22 cellular contexts compared by ENCODE assay signal in the genomic region with DNA sequence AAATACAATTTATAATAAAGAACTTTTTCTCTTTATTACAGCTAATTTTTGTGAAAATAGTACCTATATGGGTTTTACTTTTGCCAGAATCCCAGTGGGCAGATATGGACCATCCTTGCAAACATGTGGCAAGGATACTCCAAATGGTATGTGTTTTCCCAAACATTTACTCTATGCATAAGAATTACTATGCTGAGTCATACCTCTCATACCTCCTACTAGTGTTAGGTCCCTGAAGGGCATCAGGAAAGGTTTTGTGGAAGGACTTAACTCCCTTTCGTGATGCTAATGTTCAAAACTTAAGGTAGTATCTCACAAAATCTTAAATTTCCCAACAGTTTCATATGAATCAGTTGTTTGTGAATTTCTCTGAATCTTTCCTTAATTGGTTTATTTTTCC. TPM values are rescaled to one million over a fixed set of nuclear protein-coding genes. Genes with fewer than 3 reads are reported as not detected.
A peak's percentile ranks its signal among the peaks of the same experiment; 100 is the strongest.
DNase-seq lines count a peak whose midpoint lies in the region; ATAC-seq and TF ChIP-seq lines count a peak whose summit lies in the region.
"Had no signal": no experiment of that assay in that cellular context is flagged by ENCODE, and none has a peak within 500 bp of the region (broad histone marks: within the 10 kb centered on the region; RNA-seq: fewer than 3 reads in every experiment).

No MANE protein-coding gene starts in this region.

- H3K18ac ChIP-seq in IMR-90 (ENCODE audit: low read depth, low read length) = no peak overlapping the region

- no peak overlapping the region for H4K8ac ChIP-seq in IMR-90 (ENCODE audit: low read depth in 2 of 2, low read length in 2 of 2)

- 87 to 97% methylated on average over 1 of the region's 1 CpG for WGBS in GM23248 (ENCODE audit: low coverage in 1 of 2, low lambda C conversion rate in 2 of 2, missing lambda C conversion rate in 2 of 2), 2 experiments
- WGBS in IMR-90 (ENCODE audit: extremely low coverage in 2 of 2, insufficient read length in 1 of 2), 2 experiments = no CpG with 5 or more reads among the region's 1 CpG

- H3F3A ChIP-seq in GM23248 (ENCODE audit: insufficient read depth) = no peaks in the 10 kb centered on the region

- H3K4me3 ChIP-seq in GM23248 (no peak overlapping the region), IMR-90 (ENCODE audit: insufficient read depth, low read depth, low read length) (no peak overlapping the region)

- H2BK120ac ChIP-seq in IMR-90 (ENCODE audit: low read depth, low read length) = no peak overlapping the region

- H3K4me2 ChIP-seq in GM23248 (ENCODE audit: unreplicated experiment) (no peak overlapping the region), IMR-90 (ENCODE audit: low read depth, low read length) (no peak overlapping the region)

- H2BK15ac ChIP-seq in IMR-90 (ENCODE audit: low read depth, low read length) = no peak overlapping the region

- H2AK9ac ChIP-seq in IMR-90 (replicated peaks; ENCODE audit: low read depth, low read length, poor library complexity) = no peak overlapping the region

- TF ChIP-seq RAD21 in IMR-90 (IDR thresholded peaks at IDR 0.05; ENCODE audit: low read length) = no peak

- no TSS peak for BruUV-seq in IMR-90 (replicated peaks; lab: Mats Ljungman, UMichigan)

- dilution Hi-C loops in IMR-90 (cut with HindIII; ENCODE audit: low sequenced_read_pairs, unreplicated experiment) = no loop called here

- no peak overlapping the region for H2BK20ac ChIP-seq in IMR-90 (ENCODE audit: low read depth, low read length)

- H3K79me1 ChIP-seq in IMR-90 (ENCODE audit: low read depth in 1 of 2, low read length in 2 of 2) = no peaks in the 10 kb centered on the region

- H2BK5ac ChIP-seq in IMR-90 (ENCODE audit: low read depth, low read length, poor library complexity, severe bottlenecking) = no peak overlapping the region

- no peak overlapping the region for H3K4ac ChIP-seq in IMR-90 (ENCODE audit: low read depth, low read length)

- CTCF ChIA-PET in IMR-90 (lab: Yijun Ruan, JAX) = no interaction called here

- no peaks in the 10 kb centered on the region for H3K9me2 ChIP-seq in GM23248 (ENCODE audit: insufficient read depth)

- H3K56ac ChIP-seq in IMR-90 (ENCODE audit: extremely low read depth, insufficient read depth, low read length) = no peak overlapping the region

- H4K20me1 ChIP-seq in GM23248 (ENCODE audit: insufficient read depth) (no peaks in the 10 kb centered on the region), IMR-90 (ENCODE audit: insufficient read depth, low read length) (no peaks in the 10 kb centered on the region)

- POLR2A ChIA-PET in IMR-90 (lab: Charles Lee; ENCODE audit: unreplicated experiment) = no interaction called here

- in situ Hi-C loops in GM23248 (cut with MboI) = no loop called here
- in situ Hi-C loops in IMR-90 (cut with MboI; ENCODE audit: low sequenced_read_pairs) = no loop called here

- H3K9ac ChIP-seq in GM23248 (no peak overlapping the region), IMR-90 (ENCODE audit: low read depth, low read length) (no peak overlapping the region)

- H3K79me2 ChIP-seq in GM23248 (ENCODE audit: insufficient read depth) = no peaks in the 10 kb centered on the region

- intact Hi-C loops in IMR-90 (cut with micrococcal nuclease) = no loop called here

- no peaks in the 10 kb centered on the region for H3K36me3 ChIP-seq in GM23248 (ENCODE audit: low read depth)
- no peaks in the 10 kb centered on the region for H3K36me3 ChIP-seq in IMR-90 (ENCODE audit: control insufficient read depth, insufficient read depth, low read length)
- H3K36me3 ChIP-seq: BE2C had no signal

- no peaks in the 10 kb centered on the region for H3K9me1 ChIP-seq in IMR-90 (ENCODE audit: insufficient read depth, low read length)

- no peak for TF ChIP-seq CTCF in IMR-90 (conservative IDR thresholded peaks at IDR 0.05; ENCODE audit: low read depth, low read length)

- no peak overlapping the region for H3K23ac ChIP-seq in IMR-90 (ENCODE audit: low read depth, low read length)

- H3K27me3 ChIP-seq in GM23248 (replicated peaks; ENCODE audit: insufficient read depth) (peaks cover 17% of the 10 kb centered on the region; the same call in 1 of the 2 replicates), IMR-90 (ENCODE audit: control insufficient read depth, insufficient read depth, low read length) (peaks cover 1% of the 10 kb centered on the region; the same call in 1 of the 2 replicates)

- H3K14ac ChIP-seq in IMR-90 (replicated peaks; ENCODE audit: low read depth, low read length) = no peak overlapping the region

- H3K27ac ChIP-seq in GM23248 (no peak overlapping the region), IMR-90 (ENCODE audit: insufficient read depth, low read length) (no peak overlapping the region)

- DNase-seq in GM23248 = peak; percentile 7
- peak; percentile 15 for DNase-seq in IMR-90
- peak; percentile 20 for DNase-seq in dermis blood vessel endothelial cell
- DNase-seq in iris pigment epithelial cell (ENCODE audit: low read depth) = peak; percentile 8
- DNase-seq in pons (ENCODE audit: low spot score) = no peak
- DNase-seq in NCI-H1092 (lab: John Stamatoyannopoulos, UW) = no peak
- DNase-seq: BE2C; CD4-positive, alpha-beta T cell; DMS79 treated with DMSO at 0.1 percent for 48 hours; GF-D8; Karpas-422; MM.1S; NCI-H1105; NCI-H187; NCI-H69; NK-92 treated with Interleukin-12 subunit alpha and Interleukin-12 subunit beta, amount 100 ng/mL, for 24 hours; OCI-M1; RPMI8226 had no signal

- peak; percentile 71; the same call in 1 of the 2 replicates for ATAC-seq in IMR-90 (ENCODE audit: low read depth)
- no peak for ATAC-seq in HG02970 (IDR thresholded peaks at IDR 0.05; ENCODE audit: low FRiP score, unreplicated experiment)
- ATAC-seq in HG02981 (IDR thresholded peaks at IDR 0.05; ENCODE audit: unreplicated experiment) = no peak
- ATAC-seq: HCT116 had no signal

- H3K9me3 ChIP-seq in GM23248 (ENCODE audit: low read depth) (no peaks in the 10 kb centered on the region), IMR-90 (ENCODE audit: control insufficient read depth, insufficient read depth, low read length) (no peaks in the 10 kb centered on the region)
- H3K9me3 ChIP-seq: BE2C had no signal

- H2AK5ac ChIP-seq in IMR-90 (ENCODE audit: low read depth, low read length) = no peak overlapping the region

- no peak overlapping the region for H2AFZ ChIP-seq in GM23248
- H2AFZ ChIP-seq in IMR-90 (replicated peaks; ENCODE audit: low read length, poor library complexity) = no peak overlapping the region

- H3K4me1 ChIP-seq in GM23248 (ENCODE audit: insufficient read depth) (no peaks in the 10 kb centered on the region), IMR-90 (ENCODE audit: control insufficient read depth, insufficient read depth, low read length) (no peaks in the 10 kb centered on the region)
- H3K4me1 ChIP-seq: BE2C had no signal

- H4K5ac ChIP-seq in IMR-90 (ENCODE audit: low read depth, low read length) = no peak overlapping the region

- H4K91ac ChIP-seq in IMR-90 (ENCODE audit: insufficient read depth, low read depth, low read length) = no peak overlapping the region

- no peak for TF ChIP-seq POLR2A in IMR-90 (IDR thresholded peaks at IDR 0.05; ENCODE audit: low read depth, low read length)

TF ChIP-seq in IMR-90, 13 proteins besides CTCF, POLR2A, EP300 and RAD21:
- TF ChIP-seq NFE2L2 (IDR thresholded peaks at IDR 0.05; ENCODE audit: low read depth, low read length) = peak; percentile 70
- no peak for TF ChIP-seq ELK1 (IDR thresholded peaks at IDR 0.05; ENCODE audit: borderline replicate concordance, low read depth, low read length)
TF ChIP-seq in IMR-90: peak in this region for 1.

RNA-seq across cellular contexts. Expression of gene ADGRG7, which starts 21.3 kb away (rescaled TPM):
- total RNA-seq in GM23248 (2014; rRNA removed; shearing (Covaris generic)) = not detected in 2 replicates
- polyA plus RNA-seq in GM23248 (2016; fragmentation: Nextera tagmentation; extraction: Ambion mirVana) (not detected in 2 replicates), IMR-90 (2012; rRNA removed) (not detected in 2 replicates)
- total RNA-seq in IMR-90 (2012; rRNA removed) (not detected in 2 replicates), dermis blood vessel endothelial cell (not detected in 2 replicates)
- polyA plus RNA-seq in IMR-90 (2012; cell fraction: cytosol; rRNA removed) = not detected in 2 replicates
- not detected in 2 replicates for polyA plus RNA-seq in IMR-90 (2012; cell fraction: nucleus; rRNA removed; ENCODE audit: low replicate concordance)
- total RNA-seq: CD4-positive, alpha-beta T cell had no signal
- polyA plus RNA-seq: AG04450 had no signal

Comparison
In these comparisons a context has a peak if more than half of its experiments do, and no peak if none do; other contexts are left out.
1. DNase-seq: peak in GM23248 (single experiment), IMR-90 (single experiment), dermis blood vessel endothelial cell (single experiment) and iris pigment epithelial cell (single experiment); none in pons (single experiment) and NCI-H1092 (single experiment).